In genomic region chr13:52833261-52833660, GRCh38 we compare ENCODE assay signal across 24 cellular contexts. TPM values are rescaled to one million over a fixed set of nuclear protein-coding genes. Genes with fewer than 3 reads are reported as not detected.
"Had no signal": no experiment of that assay in that cellular context is flagged by ENCODE, and none has a peak within 500 bp of the region (broad histone marks: within the 10 kb centered on the region; RNA-seq: fewer than 3 reads in every experiment).

No MANE protein-coding gene starts in this region.

- H3K27me3 ChIP-seq: Peyer's patch, SJCRH30 had no signal

- ATAC-seq: activated T-cell treated with anti-CD3 and anti-CD28 coated beads, Interleukin-2, amount 50 U/mL, for 72 hours had no signal

- H3K4me3 ChIP-seq: Peyer's patch, SJCRH30 had no signal

- H3K4me2 ChIP-seq: SK-N-SH had no signal

- H3K36me3 ChIP-seq: Peyer's patch, SJCRH30 had no signal

- H3K9me3 ChIP-seq: Peyer's patch, SJCRH30, SK-N-SH had no signal

- H3K27ac ChIP-seq: Peyer's patch, RWPE1, SJCRH30, VCaP had no signal

- DNase-seq: activated CD4-positive, alpha-beta memory T cell treated with anti-CD3 and anti-CD28 coated beads, Interleukin-2, amount 10 ng/mL, durations not matched to agents 7 days and 5 days; activated CD4-positive, alpha-beta T cell treated with anti-CD3 and anti-CD28 coated beads, Interleukin-2, amount 50 U/mL, for 1 hour; activated CD4-positive, CD25-positive, alpha-beta regulatory T cell; activated CD8-positive, alpha-beta memory T cell treated with anti-CD3 and anti-CD28 coated beads, Interleukin-2, amount 50 U/mL, for 4 hours; activated gamma-delta T cell treated with Interleukin-2 at 50 U/mL for 16 hours; activated naive CD4-positive, alpha-beta T cell treated with anti-CD3 and anti-CD28 coated beads, Interleukin-2, amount 10 ng/mL, durations not matched to agents 7 days and 5 days; activated naive CD8-positive, alpha-beta T cell treated with anti-CD3 and anti-CD28 coated beads for 36 hours; activated T-cell treated with anti-CD3 and anti-CD28 coated beads, Interleukin-2, amount 50 U/mL, for 72 hours; Kasumi-1; KBM-7; NCI-H1048; NCI-H1417; NCI-H1694 treated with DMSO at 0.1 percent for 48 hours; NCI-H2029 treated with DMSO at 0.1 percent for 48 hours; NCI-H2227 treated with DMSO at 0.1 percent for 48 hours; NCI-H446 treated with DMSO at 0.1 percent for 48 hours; NCI-H524 treated with DMSO at 0.1 percent for 48 hours; Peyer's patch; Right ventricle myocardium superior; SJCRH30; SK-N-SH; T-helper 1 cell had no signal

- H3K9ac ChIP-seq: SK-N-SH had no signal

- H3K4me1 ChIP-seq: Peyer's patch, SJCRH30 had no signal

RNA-seq across cellular contexts. Expression of gene PCDH8, which starts 15.2 kb away (rescaled TPM):
- polyA plus RNA-seq: SK-N-SH had no signal
